Comparison of ENCODE assay signal across 25 cellular contexts in genomic region chr18:79828258-79828657, GRCh38. TPM values are rescaled to one million over a fixed set of nuclear protein-coding genes. Genes with fewer than 3 reads are reported as not detected.
DNase-seq lines count a peak whose midpoint lies in the region; ATAC-seq, FAIRE-seq and TF ChIP-seq lines count a peak whose summit lies in the region.
"Had no signal": no experiment of that assay in that cellular context is flagged by ENCODE, and none has a peak within 500 bp of the region (broad histone marks: within the 10 kb centered on the region; RNA-seq: fewer than 3 reads in every experiment).

No MANE protein-coding gene starts in this region.

- H3K9ac ChIP-seq in GM12878 (ENCODE audit: control insufficient read depth, insufficient read depth, low read length) (no peak overlapping the region), mammary epithelial cell (ENCODE audit: insufficient read depth, low read length) (no peak overlapping the region)
- H3K9ac ChIP-seq: BLaER1 treated with 17β-estradiol and CSF1 and Interleukin-3, amounts not matched to agents 10 nM and 100 nM had no signal

- TF ChIP-seq RAD21 in GM12878 (IDR thresholded peaks at IDR 0.05; ENCODE audit: insufficient read depth, low read depth, low read length), result no peak

- no peaks in the 10 kb centered on the region for H3K27me3 ChIP-seq in GM12878 (replicated peaks in 1 of 2; ENCODE audit: control insufficient read depth in 2 of 2, insufficient read depth in 2 of 2, low read length in 1 of 2)
- no peaks in the 10 kb centered on the region for H3K27me3 ChIP-seq in mammary epithelial cell (ENCODE audit: insufficient read depth, low read length)
- H3K27me3 ChIP-seq: BE2C; BLaER1 treated with 17β-estradiol and CSF1 and Interleukin-3, amounts not matched to agents 10 nM and 100 nM had no signal

- H3K79me2 ChIP-seq in GM12878 (ENCODE audit: control insufficient read depth, insufficient read depth, low read length) (no peaks in the 10 kb centered on the region), mammary epithelial cell (ENCODE audit: insufficient read depth, low read length) (no peaks in the 10 kb centered on the region)

- SMC1A ChIA-PET in GM12878 (lab: Charles Lee; ENCODE audit: uncharacterized antibody, unreplicated experiment), result no interaction called here

- dilution Hi-C loops in mammary epithelial cell (cut with HindIII; ENCODE audit: low sequenced_read_pairs), result loop anchor here (5.0 kb wide), 2 partner anchors 34 to 99 kb away; no protein-coding TSS in a partner anchor

- no TSS peak for BruUV-seq in GM12878 (replicated peaks; lab: Mats Ljungman, UMichigan)
- BruUV-seq in mammary epithelial cell (replicated peaks; lab: Mats Ljungman, UMichigan), result no TSS peak

- CTCF ChIA-PET in GM12878 (lab: Yijun Ruan, JAX) (no interaction called here), mammary epithelial cell (lab: Charles Lee; ENCODE audit: low non-redundant PET) (no interaction called here)

- DNase-seq in GM12891 (ENCODE audit: insufficient read length, low spot score) (no peak), GM12878 (ENCODE audit: low read depth, low spot score) (no peak), mesenteric fat pad (ENCODE audit: low spot score) (peak; percentile 26), substantia nigra (lab: John Stamatoyannopoulos, UW) (no peak), mammary epithelial cell (no peak)
- DNase-seq: 8988T; ACHN; AML-193; BE2C; CD4-positive, alpha-beta T cell; CD8-positive, alpha-beta memory T cell; DMS153; DND-41; H9; HFFc6 had no signal

- no peak for ATAC-seq in GM12878
- ATAC-seq in esophagus mucosa, result no peak
- no peak for ATAC-seq in HG03457 (IDR thresholded peaks at IDR 0.05; ENCODE audit: unreplicated experiment)
- ATAC-seq: A549, HCT116 had no signal

- H3K4me1 ChIP-seq in GM12878 (ENCODE audit: control insufficient read depth, insufficient read depth, low read length) (no peaks in the 10 kb centered on the region), mammary epithelial cell (ENCODE audit: insufficient read depth, low read length) (no peaks in the 10 kb centered on the region)
- H3K4me1 ChIP-seq: A549, BE2C had no signal

- H2AFZ ChIP-seq in GM12878 (ENCODE audit: control insufficient read depth, low read depth, low read length) (no peak overlapping the region), mammary epithelial cell (ENCODE audit: low read depth, low read length) (no peak overlapping the region)
- H2AFZ ChIP-seq: GM23338 had no signal

- no peak for TF ChIP-seq EP300 in GM12878 (IDR thresholded peaks at IDR 0.05; ENCODE audit: borderline replicate concordance in 1 of 2, control insufficient read depth in 1 of 2, low read depth in 2 of 2, low read length in 2 of 2)

- POLR2A ChIA-PET in GM12878 (lab: Charles Lee), result no interaction called here

- TF ChIP-seq POLR2A in GM12891 (IDR thresholded peaks at IDR 0.05; ENCODE audit: low read depth, low read length) (no peak), GM12878 (IDR thresholded peaks at IDR 0.05; ENCODE audit: low read depth, low read length) (no peak)

- RAD21 ChIA-PET in GM12878 (lab: Charles Lee; ENCODE audit: unreplicated experiment), result no interaction called here

- intact Hi-C loops in GM12878 (cut with micrococcal nuclease; ENCODE audit: unreplicated experiment), result no loop called here
- intact Hi-C loops in mammary epithelial cell (cut with micrococcal nuclease), result no loop called here

- no peak for TF ChIP-seq CTCF in GM12878 (IDR thresholded peaks at IDR 0.05 in 2 of 3, conservative IDR thresholded peaks at IDR 0.05 in 1 of 3; ENCODE audit: control insufficient read depth in 2 of 3, extremely low read depth in 1 of 3, insufficient read depth in 1 of 3, low read depth in 3 of 3, low read length in 3 of 3)
- TF ChIP-seq CTCF in mammary epithelial cell (conservative IDR thresholded peaks at IDR 0.05 in 1 of 2, IDR thresholded peaks at IDR 0.05 in 1 of 2; ENCODE audit: extremely low read depth in 1 of 2, insufficient read depth in 1 of 2, low read depth in 1 of 2, low read length in 2 of 2), result no peak

- 63% methylated on average over 5 of the region's 5 CpGs for WGBS in GM12878 (ENCODE audit: insufficient coverage, insufficient replicate concordance, low lambda C conversion rate, missing lambda C conversion rate)
- 77% methylated on average over 5 of the region's 5 CpGs for WGBS in mammary epithelial cell (ENCODE audit: low coverage, missing lambda C conversion rate)

- H3K4me3 ChIP-seq in GM12878, result no peak overlapping the region
- no peak overlapping the region for H3K4me3 ChIP-seq in mammary epithelial cell (replicated peaks in 1 of 3; ENCODE audit: insufficient read depth in 1 of 3, low read depth in 2 of 3, low read length in 3 of 3)
- H3K4me3 ChIP-seq: A549; BLaER1 treated with 17β-estradiol and CSF1 and Interleukin-3, amounts not matched to agents 10 nM and 100 nM; GM23338 had no signal

- H3K27ac ChIP-seq in GM12878 (ENCODE audit: control insufficient read depth, insufficient read depth) (no peak overlapping the region), substantia nigra (ENCODE audit: low read depth, low read length, poor library complexity, severe bottlenecking) (no peak overlapping the region), mammary epithelial cell (ENCODE audit: insufficient read depth, low read depth, low read length) (no peak overlapping the region)
- H3K27ac ChIP-seq: A549; BLaER1 treated with 17β-estradiol and CSF1 and Interleukin-3, amounts not matched to agents 10 nM and 100 nM had no signal

- peak; percentile 60 for FAIRE-seq in GM12891 (lab: Jason Lieb, UNC)
- FAIRE-seq in GM12878 (lab: Jason Lieb, UNC), result no peak
- FAIRE-seq: A549, G401.6, GM18507 had no signal

- no peaks in the 10 kb centered on the region for H3K36me3 ChIP-seq in GM12878 (ENCODE audit: control insufficient read depth in 2 of 2, insufficient read depth in 2 of 2, low read length in 1 of 2)
- H3K36me3 ChIP-seq in mammary epithelial cell (ENCODE audit: insufficient read depth, low read length), result no peaks in the 10 kb centered on the region
- H3K36me3 ChIP-seq: BE2C; BLaER1 treated with 17β-estradiol and CSF1 and Interleukin-3, amounts not matched to agents 10 nM and 100 nM had no signal

- in situ Hi-C loops in GM12878 (cut with MboI), result no loop called here
- in situ Hi-C loops in mammary epithelial cell (cut with MboI; ENCODE audit: low sequenced_read_pairs in 2 of 2), result no loop called here

- no peak overlapping the region for H3K4me2 ChIP-seq in GM12878 (ENCODE audit: control insufficient read depth, insufficient read depth)
- H3K4me2 ChIP-seq in mammary epithelial cell (ENCODE audit: insufficient read depth, low read depth, low read length), result no peak overlapping the region
- H3K4me2 ChIP-seq: A549, GM23338 had no signal

- H3K9me3 ChIP-seq in GM12878 (replicated peaks; ENCODE audit: control insufficient read depth, insufficient read depth, low read length) (no peaks in the 10 kb centered on the region; the same call in 2 of the 3 replicates), mammary epithelial cell (replicated peaks; ENCODE audit: insufficient read depth, low read length) (peaks cover 5% of the 10 kb centered on the region)
- H3K9me3 ChIP-seq: A549; BE2C; BLaER1 treated with 17β-estradiol and CSF1 and Interleukin-3, amounts not matched to agents 10 nM and 100 nM had no signal

- H4K20me1 ChIP-seq in GM12878 (ENCODE audit: control insufficient read depth, insufficient read depth), result no peaks in the 10 kb centered on the region
- H4K20me1 ChIP-seq in mammary epithelial cell (ENCODE audit: insufficient read depth, low read length), result no peaks in the 10 kb centered on the region
- H4K20me1 ChIP-seq: BLaER1 treated with 17β-estradiol and CSF1 and Interleukin-3, amounts not matched to agents 10 nM and 100 nM had no signal

TF ChIP-seq in GM12891, 5 proteins besides CTCF, POLR2A, EP300 and RAD21:
- TF ChIP-seq POLR2AphosphoS5 (IDR thresholded peaks at IDR 0.05; ENCODE audit: low read depth, low read length), result no peak
- no peak for TF ChIP-seq TAF1 (IDR thresholded peaks at IDR 0.05; ENCODE audit: low read depth, low read length)
- no peak for TF ChIP-seq PAX5 (IDR thresholded peaks at IDR 0.05; ENCODE audit: insufficient read depth, low read length, severe bottlenecking)
- TF ChIP-seq SPI1 (IDR thresholded peaks at IDR 0.05; ENCODE audit: low read depth, low read length), result no peak
- no peak for TF ChIP-seq POU2F2 (IDR thresholded peaks at IDR 0.05; ENCODE audit: low read depth, low read length)

TF ChIP-seq in GM12878, 131 proteins besides CTCF, POLR2A, EP300 and RAD21:
- peak; percentile 92 for TF ChIP-seq BCL3 (IDR thresholded peaks at IDR 0.05; ENCODE audit: borderline replicate concordance, insufficient read depth, low read depth, low read length, poor library complexity, severe bottlenecking)
- no peak for TF ChIP-seq TARDBP (IDR thresholded peaks at IDR 0.05; ENCODE audit: borderline replicate concordance)

RNA-seq across cellular contexts. Expression of gene KCNG2, which starts 30.5 kb away (rescaled TPM):
- 0.17 TPM for polyA plus RNA-seq in GM12891 (2012; ENCODE audit: low read depth, missing spikeins)
- not detected in 2 replicates for total RNA-seq in GM12878 (2013; cell fraction: nucleolus; rRNA removed)
- total RNA-seq in GM12878 (2014; rRNA removed), result 0.23 TPM in 1 of 2 replicates, not detected in the other
- not detected in 2 replicates for total RNA-seq in GM12878 (2014; rRNA removed; fragmentation: Illumina TruSeq; extraction: Trizol)
- total RNA-seq in GM12878 (2021), result not detected in 2 replicates
- not detected for polyA plus RNA-seq in GM12878 (2011; ENCODE audit: low read depth)
- polyA plus RNA-seq in GM12878 (2011; rRNA removed), result not detected in 2 replicates
- not detected in 2 replicates for polyA plus RNA-seq in GM12878 (2011; cell fraction: cytosol; rRNA removed)
- polyA plus RNA-seq in GM12878 (2011; cell fraction: nucleus; rRNA removed), result not detected in 2 replicates
- 0.22 and 0.30 TPM in 2 replicates for polyA plus RNA-seq in GM12878 (2012)
- not detected in 2 replicates for polyA plus RNA-seq in GM12878 (2014; fragmentation: Illumina TruSeq; extraction: Trizol)
- not detected for polyA plus RNA-seq in GM12878 (2014; fragmentation: Nextera tagmentation; extraction: Ambion mirVana)
- not detected in 2 replicates for polyA plus RNA-seq in GM12878 (2014; rRNA removed)
- under 1 TPM in 1 of 2 experiments, not detected in 1; 0.20 TPM for polyA plus RNA-seq in GM12878 (2016; fragmentation: Nextera tagmentation; extraction: Ambion mirVana)
- not detected in 2 replicates for polyA minus RNA-seq in GM12878 (2011; rRNA and poly(A)+ RNA removed)
- not detected in 2 replicates for polyA minus RNA-seq in GM12878 (2011; cell fraction: cytosol; rRNA and poly(A)+ RNA removed)
- not detected in 2 replicates for polyA minus RNA-seq in GM12878 (2011; cell fraction: nucleus; rRNA and poly(A)+ RNA removed)
- total RNA-seq in mesenteric fat pad, result 0.51 TPM
- total RNA-seq in esophagus mucosa, result 0.20 TPM
- total RNA-seq in mammary epithelial cell, result under 1 TPM in 1 of 2 donors, not detected in 1; 0.17 TPM
- polyA plus RNA-seq in mammary epithelial cell, result not detected
- not detected for polyA minus RNA-seq in mammary epithelial cell
- total RNA-seq: CD4-positive, alpha-beta T cell; CD8-positive, alpha-beta memory T cell; H4; HFFc6 had no signal
- polyA plus RNA-seq: A549; CD14-positive monocyte; CD8-positive, alpha-beta memory T cell had no signal
